ENCODE assay signal across 17 cellular contexts in the genomic region with DNA sequence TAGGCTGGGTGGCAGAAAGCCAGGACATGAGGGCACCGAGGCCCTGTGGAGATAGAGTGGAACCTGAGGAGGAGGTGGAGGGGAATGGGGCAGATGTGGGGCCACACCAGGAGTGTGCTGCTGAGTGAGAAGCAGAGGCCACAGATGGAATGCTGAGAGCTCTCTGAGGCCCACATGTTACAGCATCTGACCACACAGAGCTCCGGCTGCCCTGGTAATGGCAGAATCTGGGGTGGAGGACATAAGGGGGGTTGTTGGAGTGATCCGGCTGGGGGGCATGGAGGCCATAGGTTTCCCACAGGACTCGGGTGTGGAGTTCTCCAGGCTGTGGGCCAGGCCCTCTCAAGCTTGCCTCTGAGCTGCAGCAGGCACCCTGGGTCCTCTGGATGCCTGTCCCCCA. TPM values are rescaled to one million over a fixed set of nuclear protein-coding genes. Genes with fewer than 3 reads are reported as not detected.
DNase-seq lines count a peak whose midpoint lies in the region; ATAC-seq and TF ChIP-seq lines count a peak whose summit lies in the region.
"Had no signal": no experiment of that assay in that cellular context is flagged by ENCODE, and none has a peak within 500 bp of the region (broad histone marks: within the 10 kb centered on the region; RNA-seq: fewer than 3 reads in every experiment).

No MANE protein-coding gene starts in this region.

- H3K4me1 Mint-ChIP-seq in activated CD4-positive, alpha-beta memory T cell treated with anti-CD3 and anti-CD28 coated beads, Interleukin-2, amount 10 ng/mL, durations not matched to agents 7 days and 5 days, result peaks cover 28% of the 10 kb centered on the region
- peaks cover 15% of the 10 kb centered on the region for H3K4me1 Mint-ChIP-seq in activated CD4-positive, alpha-beta memory T cell treated with anti-CD3 and anti-CD28 coated beads for 36 hours (ENCODE audit: low read depth)
- H3K4me1 Mint-ChIP-seq in CD14-positive monocyte (peaks cover 15% of the 10 kb centered on the region), neural progenitor cell (peaks cover 15% of the 10 kb centered on the region), chondrocyte (ENCODE audit: low read depth) (peaks cover 19% of the 10 kb centered on the region)
- no peaks in the 10 kb centered on the region for H3K4me1 Mint-ChIP-seq in activated T-helper 17 cell treated with anti-CD3 and anti-CD28 coated beads, Interleukin-2, amount 50 U/mL, for 72 hours

- H3K4me3 ChIP-seq in neural progenitor cell (no peak overlapping the region), coronary artery (no peak overlapping the region)
- H3K4me3 ChIP-seq: A549 had no signal

- TF ChIP-seq CTCF in CD14-positive monocyte (IDR thresholded peaks at IDR 0.05) (no peak), neural progenitor cell (IDR thresholded peaks at IDR 0.05) (no peak), coronary artery (IDR thresholded peaks at IDR 0.05) (no peak), chondrocyte (IDR thresholded peaks at IDR 0.05) (no peak)

- H3K27me3 ChIP-seq in neural progenitor cell, result no peaks in the 10 kb centered on the region

- H4K20me1 ChIP-seq in neural progenitor cell (ENCODE audit: low read depth), result no peaks in the 10 kb centered on the region

- no peaks in the 10 kb centered on the region for H3K36me3 ChIP-seq in neural progenitor cell

- no peak overlapping the region for H3K4me3 Mint-ChIP-seq in activated CD4-positive, alpha-beta memory T cell treated with anti-CD3 and anti-CD28 coated beads, Interleukin-2, amount 10 ng/mL, durations not matched to agents 7 days and 5 days
- no peak overlapping the region for H3K4me3 Mint-ChIP-seq in activated CD4-positive, alpha-beta memory T cell treated with anti-CD3 and anti-CD28 coated beads for 36 hours
- H3K4me3 Mint-ChIP-seq in CD14-positive monocyte, result no peak overlapping the region
- H3K4me3 Mint-ChIP-seq in activated T-helper 17 cell treated with anti-CD3 and anti-CD28 coated beads, Interleukin-2, amount 50 U/mL, for 72 hours, result no peak overlapping the region
- H3K4me3 Mint-ChIP-seq in neural progenitor cell, result peak overlapping the region; percentile 41
- no peak overlapping the region for H3K4me3 Mint-ChIP-seq in chondrocyte (ENCODE audit: unreplicated experiment)

- POLR2A ChIA-PET in activated CD4-positive, alpha-beta memory T cell treated with anti-CD3 and anti-CD28 coated beads, Interleukin-2, amount 10 ng/mL, durations not matched to agents 7 days and 5 days (lab: Charles Lee), result interaction anchor here (1.0 kb wide), 1 partner anchor 235 kb away, joined by 4 read pairs; no protein-coding TSS in a partner anchor
- POLR2A ChIA-PET in activated CD4-positive, alpha-beta memory T cell treated with anti-CD3 and anti-CD28 coated beads for 36 hours (lab: Charles Lee), result no interaction called here

- peak overlapping the region; percentile 21 for H3K27ac Mint-ChIP-seq in activated CD4-positive, alpha-beta memory T cell treated with anti-CD3 and anti-CD28 coated beads, Interleukin-2, amount 10 ng/mL, durations not matched to agents 7 days and 5 days
- no peak overlapping the region for H3K27ac Mint-ChIP-seq in activated CD4-positive, alpha-beta memory T cell treated with anti-CD3 and anti-CD28 coated beads for 36 hours
- H3K27ac Mint-ChIP-seq in CD14-positive monocyte, result peak overlapping the region in 4 of 7 donors; percentile 32 to 74 (median 44)
- peak overlapping the region; percentile 48 for H3K27ac Mint-ChIP-seq in activated T-helper 17 cell treated with anti-CD3 and anti-CD28 coated beads, Interleukin-2, amount 50 U/mL, for 72 hours
- H3K27ac Mint-ChIP-seq in neural progenitor cell, result no peak overlapping the region
- H3K27ac Mint-ChIP-seq in chondrocyte (ENCODE audit: unreplicated experiment), result no peak overlapping the region

- peaks cover 13% of the 10 kb centered on the region for H3K36me3 Mint-ChIP-seq in activated CD4-positive, alpha-beta memory T cell treated with anti-CD3 and anti-CD28 coated beads, Interleukin-2, amount 10 ng/mL, durations not matched to agents 7 days and 5 days (ENCODE audit: low read depth)
- peaks cover 10% of the 10 kb centered on the region for H3K36me3 Mint-ChIP-seq in activated CD4-positive, alpha-beta memory T cell treated with anti-CD3 and anti-CD28 coated beads for 36 hours
- peaks cover 2 to 31% of the 10 kb centered on the region in 2 donors for H3K36me3 Mint-ChIP-seq in CD14-positive monocyte
- H3K36me3 Mint-ChIP-seq in activated T-helper 17 cell treated with anti-CD3 and anti-CD28 coated beads, Interleukin-2, amount 50 U/mL, for 72 hours (ENCODE audit: low read depth), result peaks cover 60% of the 10 kb centered on the region
- H3K36me3 Mint-ChIP-seq in neural progenitor cell, result no peaks in the 10 kb centered on the region
- H3K36me3 Mint-ChIP-seq in chondrocyte (ENCODE audit: low read depth), result no peaks in the 10 kb centered on the region

- H3K9me3 ChIP-seq in neural progenitor cell (ENCODE audit: low read depth), result no peaks in the 10 kb centered on the region
- H3K9me3 ChIP-seq: A549 had no signal

- H3K27ac ChIP-seq in neural progenitor cell, result no peak overlapping the region
- H3K27ac ChIP-seq in coronary artery, result no peak overlapping the region
- H3K27ac ChIP-seq: A549 had no signal

- no peak overlapping the region for H3K4me2 ChIP-seq in neural progenitor cell
- H3K4me2 ChIP-seq: A549 had no signal

- intact Hi-C loops in activated CD4-positive, alpha-beta memory T cell treated with anti-CD3 and anti-CD28 coated beads for 36 hours (cut with micrococcal nuclease), result no loop called here
- intact Hi-C loops in CD14-positive monocyte (cut with micrococcal nuclease), result loop anchor here in 1 of 2 donors (10.0 kb wide), 1 partner anchor 311 kb away; no protein-coding TSS in a partner anchor

- no peak overlapping the region for H2AFZ ChIP-seq in neural progenitor cell (replicated peaks)

- no peak for ATAC-seq in activated T-helper 17 cell treated with anti-CD3 and anti-CD28 coated beads, Interleukin-2, amount 50 U/mL, for 72 hours (replicated peaks)
- ATAC-seq in GM19023 (IDR thresholded peaks at IDR 0.05; ENCODE audit: unreplicated experiment), result no peak
- ATAC-seq: A549 had no signal

- peaks cover 14% of the 10 kb centered on the region for H3K4me1 ChIP-seq in neural progenitor cell

- no peak for DNase-seq in activated CD4-positive, alpha-beta memory T cell treated with anti-CD3 and anti-CD28 coated beads, Interleukin-2, amount 10 ng/mL, durations not matched to agents 7 days and 5 days
- DNase-seq in activated CD4-positive, alpha-beta memory T cell treated with anti-CD3 and anti-CD28 coated beads for 36 hours, result no peak
- DNase-seq in CD14-positive monocyte (ENCODE audit: low spot score) (no peak), neural progenitor cell (ENCODE audit: low spot score) (no peak), coronary artery (ENCODE audit: low spot score) (no peak), chondrocyte (ENCODE audit: low spot score) (no peak)
- DNase-seq: Calu3, DMS79 treated with DMSO at 0.1 percent for 48 hours, HCEC 1CT, NCI-H1436, NCI-H2029 treated with DMSO at 0.1 percent for 48 hours, NCI-H524 had no signal

- no peak overlapping the region for H3K9ac ChIP-seq in neural progenitor cell

- H3K9me3 Mint-ChIP-seq in activated CD4-positive, alpha-beta memory T cell treated with anti-CD3 and anti-CD28 coated beads, Interleukin-2, amount 10 ng/mL, durations not matched to agents 7 days and 5 days, result no peaks in the 10 kb centered on the region
- no peaks in the 10 kb centered on the region for H3K9me3 Mint-ChIP-seq in activated CD4-positive, alpha-beta memory T cell treated with anti-CD3 and anti-CD28 coated beads for 36 hours
- no peaks in the 10 kb centered on the region for H3K9me3 Mint-ChIP-seq in CD14-positive monocyte
- no peaks in the 10 kb centered on the region for H3K9me3 Mint-ChIP-seq in activated T-helper 17 cell treated with anti-CD3 and anti-CD28 coated beads, Interleukin-2, amount 50 U/mL, for 72 hours
- no peaks in the 10 kb centered on the region for H3K9me3 Mint-ChIP-seq in neural progenitor cell
- H3K9me3 Mint-ChIP-seq in chondrocyte (ENCODE audit: low read depth), result no peaks in the 10 kb centered on the region

- peaks cover 12% of the 10 kb centered on the region for H3F3A ChIP-seq in neural progenitor cell (ENCODE audit: low read depth)

- CTCF ChIA-PET in activated CD4-positive, alpha-beta memory T cell treated with anti-CD3 and anti-CD28 coated beads, Interleukin-2, amount 10 ng/mL, durations not matched to agents 7 days and 5 days (lab: Charles Lee), result no interaction called here
- CTCF ChIA-PET in activated CD4-positive, alpha-beta memory T cell treated with anti-CD3 and anti-CD28 coated beads for 36 hours (lab: Charles Lee), result no interaction called here

- no peaks in the 10 kb centered on the region for H3K27me3 Mint-ChIP-seq in activated CD4-positive, alpha-beta memory T cell treated with anti-CD3 and anti-CD28 coated beads, Interleukin-2, amount 10 ng/mL, durations not matched to agents 7 days and 5 days
- H3K27me3 Mint-ChIP-seq in activated CD4-positive, alpha-beta memory T cell treated with anti-CD3 and anti-CD28 coated beads for 36 hours, result no peaks in the 10 kb centered on the region
- H3K27me3 Mint-ChIP-seq in CD14-positive monocyte (ENCODE audit: low read depth in 3 of 3), result peaks cover 0 to 1% (median 0%) of the 10 kb centered on the region in 3 donors
- H3K27me3 Mint-ChIP-seq in activated T-helper 17 cell treated with anti-CD3 and anti-CD28 coated beads, Interleukin-2, amount 50 U/mL, for 72 hours, result no peaks in the 10 kb centered on the region
- peaks cover 2% of the 10 kb centered on the region for H3K27me3 Mint-ChIP-seq in neural progenitor cell (ENCODE audit: insufficient read depth, low read depth)
- no peaks in the 10 kb centered on the region for H3K27me3 Mint-ChIP-seq in chondrocyte (ENCODE audit: low read depth)

- H3K79me2 ChIP-seq in neural progenitor cell (ENCODE audit: low read depth), result peaks cover 13% of the 10 kb centered on the region

RNA-seq across cellular contexts. Expression of a gene that starts 3.8 kb away (rescaled TPM):
- 100 to 1,000 TPM; 414 to 422 TPM for total RNA-seq in activated CD4-positive, alpha-beta memory T cell treated with anti-CD3 and anti-CD28 coated beads, Interleukin-2, amount 10 ng/mL, durations not matched to agents 7 days and 5 days
- 100 to 1,000 TPM; 388 to 401 TPM for total RNA-seq in activated CD4-positive, alpha-beta memory T cell treated with anti-CD3 and anti-CD28 coated beads for 36 hours
- 10 to 100 TPM; 64.9 to 66.8 TPM for polyA plus RNA-seq in CD14-positive monocyte
- total RNA-seq in activated T-helper 17 cell treated with anti-CD3 and anti-CD28 coated beads, Interleukin-2, amount 50 U/mL, for 72 hours, result 100 to 1,000 TPM; 326 to 373 TPM
- total RNA-seq in neural progenitor cell (ENCODE audit: low replicate concordance) (21.4 and 91.8 TPM in 2 replicates), chondrocyte (255 to 269 TPM (median 260 TPM) in 3 replicates)

RNA-seq across cellular contexts. Expression of a gene that starts 4.5 kb away (rescaled TPM):
- total RNA-seq in activated CD4-positive, alpha-beta memory T cell treated with anti-CD3 and anti-CD28 coated beads, Interleukin-2, amount 10 ng/mL, durations not matched to agents 7 days and 5 days, result 10 to 100 TPM; 56.5 to 58.2 TPM
- total RNA-seq in activated CD4-positive, alpha-beta memory T cell treated with anti-CD3 and anti-CD28 coated beads for 36 hours, result 10 to 100 TPM; 65.8 to 69.4 TPM
- polyA plus RNA-seq in CD14-positive monocyte, result 10 to 100 TPM; 10.5 to 14.2 TPM
- 100 to 1,000 TPM in 1 of 2 donors, 10 to 100 TPM in 1; 49.6 to 105 TPM for total RNA-seq in activated T-helper 17 cell treated with anti-CD3 and anti-CD28 coated beads, Interleukin-2, amount 50 U/mL, for 72 hours
- total RNA-seq in neural progenitor cell (ENCODE audit: low replicate concordance) (23.6 and 45.1 TPM in 2 replicates), chondrocyte (50.7 to 67.1 TPM (median 58.3 TPM) in 3 replicates)

RNA-seq across cellular contexts. Expression of a gene that starts 12.3 kb away (rescaled TPM):
- total RNA-seq in activated CD4-positive, alpha-beta memory T cell treated with anti-CD3 and anti-CD28 coated beads, Interleukin-2, amount 10 ng/mL, durations not matched to agents 7 days and 5 days, result not detected
- not detected for total RNA-seq in activated CD4-positive, alpha-beta memory T cell treated with anti-CD3 and anti-CD28 coated beads for 36 hours
- not detected for polyA plus RNA-seq in CD14-positive monocyte
- total RNA-seq in activated T-helper 17 cell treated with anti-CD3 and anti-CD28 coated beads, Interleukin-2, amount 50 U/mL, for 72 hours, result not detected
- not detected in 2 replicates for total RNA-seq in neural progenitor cell (ENCODE audit: low replicate concordance)
- not detected in 3 replicates for total RNA-seq in chondrocyte
- total RNA-seq: Calu3, OCI-LY7, RPMI7951 had no signal
- polyA plus RNA-seq: A549 had no signal

RNA-seq across cellular contexts. Expression of a gene that starts 41.0 kb away (rescaled TPM):
- total RNA-seq in activated CD4-positive, alpha-beta memory T cell treated with anti-CD3 and anti-CD28 coated beads, Interleukin-2, amount 10 ng/mL, durations not matched to agents 7 days and 5 days, result 1 to 10 TPM in 1 of 2 experiments, under 1 TPM in 1; 0.88 to 1.6 TPM
- total RNA-seq in activated CD4-positive, alpha-beta memory T cell treated with anti-CD3 and anti-CD28 coated beads for 36 hours, result 1 to 10 TPM; 3.2 to 3.3 TPM
- polyA plus RNA-seq in CD14-positive monocyte, result not detected
- 1 to 10 TPM; 1.3 to 4.4 TPM for total RNA-seq in activated T-helper 17 cell treated with anti-CD3 and anti-CD28 coated beads, Interleukin-2, amount 50 U/mL, for 72 hours
- total RNA-seq in neural progenitor cell (ENCODE audit: low replicate concordance) (8.8 and 13.8 TPM in 2 replicates), chondrocyte (1.0 to 3.0 TPM (median 1.2 TPM) in 3 replicates)

RNA-seq across cellular contexts. Expression of a gene that starts 56.9 kb away (rescaled TPM):
- not detected for total RNA-seq in activated CD4-positive, alpha-beta memory T cell treated with anti-CD3 and anti-CD28 coated beads, Interleukin-2, amount 10 ng/mL, durations not matched to agents 7 days and 5 days
- not detected for total RNA-seq in activated CD4-positive, alpha-beta memory T cell treated with anti-CD3 and anti-CD28 coated beads for 36 hours
- not detected for polyA plus RNA-seq in CD14-positive monocyte
- total RNA-seq in activated T-helper 17 cell treated with anti-CD3 and anti-CD28 coated beads, Interleukin-2, amount 50 U/mL, for 72 hours, result not detected
- total RNA-seq in neural progenitor cell (ENCODE audit: low replicate concordance) (15.1 and 17.6 TPM in 2 replicates), chondrocyte (8.4 TPM in 2 of 3 replicates, not detected in the other)
- total RNA-seq: Calu3, OCI-LY7, RPMI7951 had no signal

Comparison
In these comparisons a context has a peak if more than half of its experiments do, and no peak if none do; other contexts are left out.
1. H3K27ac Mint-ChIP-seq: peak in activated CD4-positive, alpha-beta memory T cell treated with anti-CD3 and anti-CD28 coated beads, Interleukin-2, amount 10 ng/mL, durations not matched to agents 7 days and 5 days (single experiment), CD14-positive monocyte (4 of 7) and activated T-helper 17 cell treated with anti-CD3 and anti-CD28 coated beads, Interleukin-2, amount 50 U/mL, for 72 hours (single experiment); none in activated CD4-positive, alpha-beta memory T cell treated with anti-CD3 and anti-CD28 coated beads for 36 hours (single experiment), neural progenitor cell (single experiment) and chondrocyte (single experiment).